In genomic region chr11:118923721-118924587, GRCh38 we compare ENCODE assay signal across 8 cellular contexts. TPM values are rescaled to one million over a fixed set of nuclear protein-coding genes. Genes with fewer than 3 reads are reported as not detected.
DNase-seq lines count a peak whose midpoint lies in the region; ATAC-seq and TF ChIP-seq lines count a peak whose summit lies in the region.

No MANE protein-coding gene starts in this region.

- H3K4me3 ChIP-seq in AG10803 (ENCODE audit: low read length) (peak overlapping the region; percentile 99), colonic mucosa (peak overlapping the region; percentile 88), muscle layer of colon (ENCODE audit: low read depth in 1 of 2, low read length in 2 of 2) (peak overlapping the region; percentile 93 to 95)

- H3K27ac ChIP-seq in colonic mucosa (peak overlapping the region; percentile 100), muscle layer of colon (ENCODE audit: low read depth, low read length) (peak overlapping the region; percentile 97)

- H3K36me3 ChIP-seq in colonic mucosa (no peaks in the 10 kb centered on the region), muscle layer of colon (ENCODE audit: insufficient read depth, low read length) (peaks cover 5% of the 10 kb centered on the region)

- H3K27me3 ChIP-seq in colonic mucosa = no peaks in the 10 kb centered on the region
- no peaks in the 10 kb centered on the region for H3K27me3 ChIP-seq in muscle layer of colon (ENCODE audit: control insufficient read depth in 1 of 2, insufficient read depth in 2 of 2, low read length in 2 of 2)

- DNase-seq in AG10803 (ENCODE audit: low read depth) = no peak
- peak; percentile 37 for DNase-seq in NAMALWA (ENCODE audit: low spot score)
- DNase-seq in colonic mucosa = peak; percentile 61
- DNase-seq in retina = no peak
- DNase-seq in anterior cingulate cortex (lab: John Stamatoyannopoulos, UW) = no peak

- TF ChIP-seq CTCF in AG10803 (conservative IDR thresholded peaks at IDR 0.05; ENCODE audit: low read length) (no peak), colonic mucosa (IDR thresholded peaks at IDR 0.05) (no peak)

- H3K9ac ChIP-seq in colonic mucosa (ENCODE audit: low read depth in 2 of 2, low read length in 2 of 2) = peak overlapping the region; percentile 95 to 97
- peak overlapping the region; percentile 93 for H3K9ac ChIP-seq in muscle layer of colon (ENCODE audit: low read length)

- peaks cover 50% of the 10 kb centered on the region for H3K4me1 ChIP-seq in colonic mucosa
- H3K4me1 ChIP-seq in muscle layer of colon (ENCODE audit: insufficient read depth, low read length) = peaks cover 67% of the 10 kb centered on the region

- H3K9me3 ChIP-seq in colonic mucosa (no peaks in the 10 kb centered on the region), muscle layer of colon (ENCODE audit: low read length) (no peaks in the 10 kb centered on the region)

- intact Hi-C loops in colonic mucosa (cut with DNase I) = no loop called here

- no peak for ATAC-seq in GM19351 (IDR thresholded peaks at IDR 0.05; ENCODE audit: unreplicated experiment)
- ATAC-seq in HG03025 (IDR thresholded peaks at IDR 0.05; ENCODE audit: low FRiP score, unreplicated experiment) = no peak

RNA-seq across cellular contexts. Expression of gene BCL9L, which starts 1.8 kb away (rescaled TPM):
- total RNA-seq in colonic mucosa = 10 to 100 TPM; 31.4 to 37.4 TPM

RNA-seq across cellular contexts. Expression of gene UPK2, which starts 32.1 kb away (rescaled TPM):
- not detected for total RNA-seq in colonic mucosa

RNA-seq across cellular contexts. Expression of gene CXCR5, which starts 40.3 kb away (rescaled TPM):
- under 1 TPM; 0.05 to 0.19 TPM for total RNA-seq in colonic mucosa

RNA-seq across cellular contexts. Expression of gene FOXR1, which starts 47.6 kb away (rescaled TPM):
- not detected for total RNA-seq in colonic mucosa

Comparison
In these comparisons a context has a peak if more than half of its experiments do, and no peak if none do; other contexts are left out.
1. DNase-seq: peak in NAMALWA (single experiment) and colonic mucosa (single experiment); none in AG10803 (single experiment), retina (single experiment) and anterior cingulate cortex (0 of 58).
2. Peak in every context shown above with its lines, with median percentiles within 50 percentile points of each other: H3K4me3 ChIP-seq.